In the genomic region with DNA sequence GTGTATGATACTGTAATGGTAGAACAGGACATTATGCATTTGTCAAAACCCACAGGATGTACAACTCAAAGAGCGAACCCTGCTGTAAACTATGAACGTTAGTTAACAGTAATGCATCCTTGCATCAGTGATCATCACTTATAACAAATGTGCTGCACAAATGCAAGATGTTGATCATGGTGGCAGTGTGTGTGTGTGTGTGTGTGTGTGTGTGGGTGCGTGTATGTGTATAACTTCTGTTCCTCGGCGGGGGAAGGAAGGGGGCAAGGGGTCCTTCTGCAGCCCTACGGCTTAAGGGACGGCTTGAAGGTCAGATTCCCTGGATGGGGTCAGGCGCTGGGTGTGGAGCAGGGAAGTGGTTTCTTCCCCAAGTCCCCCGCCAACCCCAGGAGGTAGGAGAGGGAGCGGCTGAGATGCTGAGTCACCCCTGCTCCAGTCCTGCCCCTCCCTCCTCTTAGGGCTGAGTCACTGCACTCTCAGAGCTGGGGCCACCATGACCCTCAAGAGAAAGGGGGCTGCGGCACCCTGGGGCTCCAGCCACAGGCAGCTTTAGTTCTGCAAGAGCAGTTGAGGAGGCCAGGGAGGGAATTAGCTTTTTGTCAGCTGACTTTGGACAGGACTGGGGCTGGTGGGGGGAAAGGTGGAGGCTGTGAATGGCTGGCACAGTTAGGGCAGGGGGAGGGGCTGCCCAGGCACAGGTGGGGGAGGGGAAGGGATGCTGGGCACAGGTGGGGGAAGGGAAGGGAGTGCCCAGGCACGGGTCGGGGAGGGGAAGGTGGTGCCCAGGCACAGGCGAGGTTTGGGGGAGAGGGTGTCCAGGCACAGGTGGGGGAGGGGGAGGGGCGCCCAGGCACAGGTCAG, we compare ENCODE assay signal across 8 cellular contexts. TPM values are rescaled to one million over a fixed set of nuclear protein-coding genes. Genes with fewer than 3 reads are reported as not detected.
A peak's percentile ranks its signal among the peaks of the same experiment; 100 is the strongest.
DNase-seq lines count a peak whose midpoint lies in the region; ATAC-seq, FAIRE-seq and TF ChIP-seq lines count a peak whose summit lies in the region.

No MANE protein-coding gene starts in this region.

- H3K36me3 ChIP-seq in left ventricle myocardium inferior (no peaks in the 10 kb centered on the region), astrocyte (ENCODE audit: insufficient read depth, low read length) (no peaks in the 10 kb centered on the region)

- H3K9ac ChIP-seq in astrocyte (ENCODE audit: low read length) = peak overlapping the region; percentile 51

- H3K4me1 ChIP-seq in left ventricle myocardium inferior (peaks cover 3% of the 10 kb centered on the region), astrocyte (ENCODE audit: insufficient read depth, low read length) (peaks cover 18% of the 10 kb centered on the region)

- H3K4me1 Mint-ChIP-seq in astrocyte (ENCODE audit: low read depth, unreplicated experiment) = peaks cover 35% of the 10 kb centered on the region

- H3K4me3 Mint-ChIP-seq in astrocyte (ENCODE audit: unreplicated experiment) = no peak overlapping the region

- peaks cover 6% of the 10 kb centered on the region for H3K9me3 ChIP-seq in left ventricle myocardium inferior (replicated peaks)
- no peaks in the 10 kb centered on the region for H3K9me3 ChIP-seq in astrocyte (ENCODE audit: insufficient read depth, low read depth, low read length)

- peak overlapping the region; percentile 84 for H3K27ac Mint-ChIP-seq in astrocyte (ENCODE audit: unreplicated experiment)

- no peaks in the 10 kb centered on the region for H3K79me2 ChIP-seq in astrocyte (ENCODE audit: insufficient read depth, low read length)

- H3K27me3 ChIP-seq in left ventricle myocardium inferior (ENCODE audit: low read depth) = no peaks in the 10 kb centered on the region
- no peaks in the 10 kb centered on the region for H3K27me3 ChIP-seq in astrocyte (ENCODE audit: insufficient read depth, low read length)

- peak; percentile 50 for ATAC-seq in Right ventricle myocardium inferior
- ATAC-seq in GM21526 (IDR thresholded peaks at IDR 0.05; ENCODE audit: low FRiP score, unreplicated experiment) = no peak

- peak overlapping the region; percentile 77 for H2AFZ ChIP-seq in astrocyte (ENCODE audit: low read depth, low read length)

- intact Hi-C loops in Right ventricle myocardium inferior (cut with DNase I) = no loop called here
- intact Hi-C loops in left ventricle myocardium inferior (cut with micrococcal nuclease) = no loop called here

- H4K20me1 ChIP-seq in astrocyte (ENCODE audit: insufficient read depth, low read length) = no peaks in the 10 kb centered on the region

- H3K4me3 ChIP-seq in left ventricle myocardium inferior (no peak overlapping the region), astrocyte (ENCODE audit: insufficient read depth, low read depth, low read length) (peak overlapping the region; percentile 26)

- TF ChIP-seq CTCF in left ventricle myocardium inferior (IDR thresholded peaks at IDR 0.05; ENCODE audit: borderline replicate concordance) = no peak
- TF ChIP-seq CTCF in astrocyte (IDR thresholded peaks at IDR 0.05; ENCODE audit: insufficient read depth, low read depth, low read length) = no peak

- peaks cover 7% of the 10 kb centered on the region for H3K9me3 Mint-ChIP-seq in astrocyte (ENCODE audit: unreplicated experiment)

- H3K36me3 Mint-ChIP-seq in astrocyte (ENCODE audit: low read depth, unreplicated experiment) = no peaks in the 10 kb centered on the region

- DNase-seq in Right ventricle myocardium inferior (ENCODE audit: missing footprints) = peak; percentile 80
- no peak for DNase-seq in left ventricle myocardium inferior
- peak; percentile 80 for DNase-seq in SKM-1 treated with dmso at 0.1 percent for 144 hours (lab: John Stamatoyannopoulos, UW; ENCODE audit: unreplicated experiment)
- peak; percentile 89 for DNase-seq in astrocyte (ENCODE audit: low read depth)
- peak; percentile 94 for DNase-seq in iris pigment epithelial cell (ENCODE audit: low read depth)
- peak; percentile 68 for DNase-seq in stimulated activated CD4-positive, alpha-beta T cell treated with anti-CD3 and anti-CD28 coated beads, Interleukin-4, amount 100 ng/mL, for 24 hours
- no peak for DNase-seq in NCI-H345 (lab: John Stamatoyannopoulos, UW)

- peak; percentile 80 for FAIRE-seq in astrocyte (lab: Jason Lieb, UNC)

- H3K4me2 ChIP-seq in astrocyte (ENCODE audit: low read length) = peak overlapping the region; percentile 86

- H3K27ac ChIP-seq in left ventricle myocardium inferior (replicated peaks) (no peak overlapping the region), astrocyte (ENCODE audit: low read depth, low read length) (peak overlapping the region; percentile 52)

- peaks cover 14% of the 10 kb centered on the region for H3K27me3 Mint-ChIP-seq in astrocyte (ENCODE audit: low read depth, unreplicated experiment)

RNA-seq across cellular contexts. Expression of a gene that starts 8.8 kb away (rescaled TPM):
- total RNA-seq in Right ventricle myocardium inferior = 957 TPM
- 831 TPM for total RNA-seq in left ventricle myocardium inferior
- total RNA-seq in astrocyte = 290 and 340 TPM in 2 replicates

RNA-seq across cellular contexts. Expression of a gene that starts 22.1 kb away (rescaled TPM):
- total RNA-seq in Right ventricle myocardium inferior (0.92 TPM), left ventricle myocardium inferior (0.58 TPM), astrocyte (2.0 and 5.1 TPM in 2 replicates)

Comparison
In these comparisons a context has a peak if more than half of its experiments do, and no peak if none do; other contexts are left out.
1. DNase-seq: peak in Right ventricle myocardium inferior (single experiment), SKM-1 treated with dmso at 0.1 percent for 144 hours (single experiment), astrocyte (single experiment), iris pigment epithelial cell (single experiment) and stimulated activated CD4-positive, alpha-beta T cell treated with anti-CD3 and anti-CD28 coated beads, Interleukin-4, amount 100 ng/mL, for 24 hours (single experiment); none in left ventricle myocardium inferior (single experiment) and NCI-H345 (single experiment).